Comparison of ENCODE assay signal across 18 cellular contexts in the genomic region with DNA sequence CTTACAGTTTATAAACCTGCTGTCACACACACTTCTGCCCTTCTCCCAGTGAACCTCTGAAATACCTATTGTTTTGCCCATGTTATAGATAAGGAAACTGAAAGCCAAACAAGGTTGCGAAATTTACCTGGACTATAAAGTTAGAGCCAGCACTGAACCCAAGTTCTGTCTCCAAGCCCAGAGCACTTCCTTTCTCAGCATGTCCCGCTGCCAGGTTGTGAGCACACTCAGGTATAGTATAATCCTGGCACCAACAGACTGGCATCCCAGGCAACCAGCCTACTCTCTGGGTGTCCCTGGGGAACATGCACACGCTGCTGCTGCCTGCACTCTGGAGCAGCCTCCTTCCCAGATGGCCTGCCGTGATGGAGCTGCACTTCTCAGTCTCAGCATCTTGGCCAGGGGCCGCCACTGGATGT. TPM values are rescaled to one million over a fixed set of nuclear protein-coding genes. Genes with fewer than 3 reads are reported as not detected.
DNase-seq lines count a peak whose midpoint lies in the region; ATAC-seq and TF ChIP-seq lines count a peak whose summit lies in the region.
"Had no signal": no experiment of that assay in that cellular context is flagged by ENCODE, and none has a peak within 500 bp of the region (broad histone marks: within the 10 kb centered on the region; RNA-seq: fewer than 3 reads in every experiment).

No MANE protein-coding gene starts in this region.

- no peaks in the 10 kb centered on the region for H3K36me3 ChIP-seq in stomach
- H3K36me3 ChIP-seq: ascending aorta, heart left ventricle, vagina had no signal

- H3K9me3 Mint-ChIP-seq in activated CD8-positive, alpha-beta memory T cell treated with anti-CD3 and anti-CD28 coated beads, Interleukin-2, amount 10 ng/mL, durations not matched to agents 7 days and 5 days (ENCODE audit: low read depth), result peaks cover 8% of the 10 kb centered on the region

- TF ChIP-seq POLR2A in stomach (IDR thresholded peaks at IDR 0.05), result no peak

- CTCF ChIA-PET in activated CD8-positive, alpha-beta memory T cell treated with anti-CD3 and anti-CD28 coated beads, Interleukin-2, amount 10 ng/mL, durations not matched to agents 7 days and 5 days (lab: Charles Lee), result no interaction called here

- 45 to 62% (median 53%) methylated on average over 5 of the region's 5 CpGs for WGBS in stomach, 5 donors

- peak overlapping the region; percentile 73 for H3K27ac ChIP-seq in layer of hippocampus (ENCODE audit: low read depth, low read length)
- no peak overlapping the region for H3K27ac ChIP-seq in stomach
- H3K27ac ChIP-seq: ascending aorta, GM23248, heart left ventricle, parathyroid adenoma, vagina had no signal

- no peak overlapping the region for H3K27ac Mint-ChIP-seq in activated CD8-positive, alpha-beta memory T cell treated with anti-CD3 and anti-CD28 coated beads, Interleukin-2, amount 10 ng/mL, durations not matched to agents 7 days and 5 days

- DNase-seq in DMS79 treated with DMSO at 0.1 percent for 48 hours (lab: John Stamatoyannopoulos, UW) (peak; percentile 56), NCI-H2171 treated with DMSO at 0.1 percent for 48 hours (lab: John Stamatoyannopoulos, UW) (peak; percentile 97), stomach (peak; percentile 78)
- no peak for DNase-seq in activated CD8-positive, alpha-beta memory T cell treated with anti-CD3 and anti-CD28 coated beads, Interleukin-2, amount 10 ng/mL, durations not matched to agents 7 days and 5 days
- DNase-seq: activated naive CD4-positive, alpha-beta T cell treated with Interleukin-2 at 50 U/mL for 16 hours; activated T-cell treated with anti-CD3 and anti-CD28 coated beads for 4 hours; DMS153; GM23248; heart left ventricle; IMR-90; naive thymus-derived CD8-positive, alpha-beta T cell; T-helper 1 cell had no signal

- peaks cover 0 to 11% (median 5%) of the 10 kb centered on the region in 4 donors for H3K4me1 ChIP-seq in stomach
- H3K4me1 ChIP-seq: ascending aorta, parathyroid adenoma had no signal

- intact Hi-C loops in stomach (cut with DNase I; ENCODE audit: low total_unique reads), result no loop called here

- H3K36me3 Mint-ChIP-seq in activated CD8-positive, alpha-beta memory T cell treated with anti-CD3 and anti-CD28 coated beads, Interleukin-2, amount 10 ng/mL, durations not matched to agents 7 days and 5 days, result no peaks in the 10 kb centered on the region

- H3K9me3 ChIP-seq in stomach, result peaks cover 6 to 18% (median 15%) of the 10 kb centered on the region in 4 donors

- no peak overlapping the region for H3K4me3 ChIP-seq in stomach
- H3K4me3 ChIP-seq: ascending aorta, GM23248, heart left ventricle, vagina had no signal

- H3K4me1 Mint-ChIP-seq in activated CD8-positive, alpha-beta memory T cell treated with anti-CD3 and anti-CD28 coated beads, Interleukin-2, amount 10 ng/mL, durations not matched to agents 7 days and 5 days, result no peaks in the 10 kb centered on the region
- H3K4me1 Mint-ChIP-seq: naive thymus-derived CD8-positive, alpha-beta T cell had no signal

- ATAC-seq in GM21447 (IDR thresholded peaks at IDR 0.05; ENCODE audit: unreplicated experiment) (no peak), HG03521 (IDR thresholded peaks at IDR 0.05; ENCODE audit: unreplicated experiment) (no peak)
- no peak for ATAC-seq in activated CD8-positive, alpha-beta memory T cell treated with anti-CD3 and anti-CD28 coated beads, Interleukin-2, amount 10 ng/mL, durations not matched to agents 7 days and 5 days
- ATAC-seq: naive thymus-derived CD8-positive, alpha-beta T cell had no signal

- no peak for TF ChIP-seq EP300 in stomach (IDR thresholded peaks at IDR 0.05)

- no peak for TF ChIP-seq CTCF in stomach (IDR thresholded peaks at IDR 0.05)

- H3K4me3 Mint-ChIP-seq in activated CD8-positive, alpha-beta memory T cell treated with anti-CD3 and anti-CD28 coated beads, Interleukin-2, amount 10 ng/mL, durations not matched to agents 7 days and 5 days, result no peak overlapping the region
- H3K4me3 Mint-ChIP-seq: naive thymus-derived CD8-positive, alpha-beta T cell had no signal

- H3K27me3 Mint-ChIP-seq in activated CD8-positive, alpha-beta memory T cell treated with anti-CD3 and anti-CD28 coated beads, Interleukin-2, amount 10 ng/mL, durations not matched to agents 7 days and 5 days, result peaks cover 10% of the 10 kb centered on the region

- no peaks in the 10 kb centered on the region for H3K27me3 ChIP-seq in layer of hippocampus (ENCODE audit: control insufficient read depth, insufficient read depth, low read length)
- H3K27me3 ChIP-seq in stomach, result no peaks in the 10 kb centered on the region
- H3K27me3 ChIP-seq: ascending aorta, heart left ventricle, vagina had no signal

RNA-seq across cellular contexts. Expression of a gene that starts 45.1 kb away (rescaled TPM):
- under 1 TPM; under 0.01 to 0.87 (median 0.37) TPM for total RNA-seq in stomach
- polyA plus RNA-seq in stomach, result 1 to 10 TPM in 1 of 3 donors, under 1 TPM in 2; 0.20 to 1.2 (median 0.31) TPM
- not detected for total RNA-seq in activated CD8-positive, alpha-beta memory T cell treated with anti-CD3 and anti-CD28 coated beads, Interleukin-2, amount 10 ng/mL, durations not matched to agents 7 days and 5 days
- total RNA-seq: ascending aorta; naive thymus-derived CD8-positive, alpha-beta T cell had no signal
- polyA plus RNA-seq: naive thymus-derived CD8-positive, alpha-beta T cell had no signal
